14 cellular contexts compared by ENCODE assay signal in genomic region chr2:127104166-127104660, GRCh38. TPM values are rescaled to one million over a fixed set of nuclear protein-coding genes. Genes with fewer than 3 reads are reported as not detected.
DNase-seq lines count a peak whose midpoint lies in the region; ATAC-seq, FAIRE-seq and TF ChIP-seq lines count a peak whose summit lies in the region.
"Had no signal": no experiment of that assay in that cellular context is flagged by ENCODE, and none has a peak within 500 bp of the region (broad histone marks: within the 10 kb centered on the region; RNA-seq: fewer than 3 reads in every experiment).

No MANE protein-coding gene starts in this region.

- no peak for ATAC-seq in heart right ventricle
- ATAC-seq: GM12878, right lobe of liver, upper lobe of right lung had no signal

- peaks cover 20% of the 10 kb centered on the region for H3F3A ChIP-seq in neural progenitor cell (ENCODE audit: low read depth)

- no peak overlapping the region for H2BK120ac ChIP-seq in H1 (replicated peaks; ENCODE audit: low read depth, low read length)

- H3K9ac ChIP-seq in mammary epithelial cell (ENCODE audit: insufficient read depth, low read length), result no peak overlapping the region
- H3K9ac ChIP-seq in H1 (replicated peaks in 1 of 4; ENCODE audit: extremely low read depth in 1 of 4, low read depth in 3 of 4, low read length in 3 of 4), result no peak overlapping the region
- H3K9ac ChIP-seq in neural progenitor cell, result no peak overlapping the region

- no peak overlapping the region for H4K8ac ChIP-seq in H1 (ENCODE audit: extremely low read depth, insufficient read depth, low read length)

- H4K20me1 ChIP-seq in mammary epithelial cell (ENCODE audit: insufficient read depth, low read length) (no peaks in the 10 kb centered on the region), H1 (replicated peaks in 1 of 2; ENCODE audit: control insufficient read depth in 1 of 2, insufficient read depth in 2 of 2, low read length in 2 of 2) (peaks cover 0 to 6% of the 10 kb centered on the region in 2 experiments), neural progenitor cell (ENCODE audit: low read depth) (no peaks in the 10 kb centered on the region)

- no peak overlapping the region for H3K23ac ChIP-seq in H1 (ENCODE audit: insufficient read length)

- peaks cover 4% of the 10 kb centered on the region for H3K27me3 ChIP-seq in mammary epithelial cell (ENCODE audit: insufficient read depth, low read length)
- peaks cover 0 to 7% (median 0%) of the 10 kb centered on the region in 4 experiments; a peak in 1 of 7 replicates for H3K27me3 ChIP-seq in H1 (replicated peaks in 1 of 4; ENCODE audit: control insufficient read depth in 3 of 4, extremely low read depth in 1 of 4, insufficient read depth in 3 of 4, low read length in 3 of 4)
- peaks cover under 1% of the 10 kb centered on the region for H3K27me3 ChIP-seq in neural progenitor cell
- no peaks in the 10 kb centered on the region for H3K27me3 ChIP-seq in uterus
- H3K27me3 ChIP-seq in heart right ventricle, result peaks cover 0 to 14% (median 0%) of the 10 kb centered on the region in 7 donors
- H3K27me3 ChIP-seq: right lobe of liver, upper lobe of right lung had no signal

- H3K27ac Mint-ChIP-seq in MCF 10A (ENCODE audit: low read depth, unreplicated experiment) (no peak overlapping the region), neural progenitor cell (peak overlapping the region; percentile 90)

- peak overlapping the region; percentile 92; the same call in 1 of the 2 replicates for H2BK15ac ChIP-seq in H1 (ENCODE audit: low read length)

- H3K9me3 ChIP-seq in mammary epithelial cell (replicated peaks; ENCODE audit: insufficient read depth, low read length) (no peaks in the 10 kb centered on the region), H1 (ENCODE audit: insufficient read depth in 2 of 2, low read depth in 1 of 2, low read length in 1 of 2) (no peaks in the 10 kb centered on the region), neural progenitor cell (ENCODE audit: low read depth) (no peaks in the 10 kb centered on the region), uterus (no peaks in the 10 kb centered on the region), heart right ventricle (no peaks in the 10 kb centered on the region)
- H3K9me3 ChIP-seq: right lobe of liver, upper lobe of right lung had no signal

- TF ChIP-seq RAD21 in H1 (IDR thresholded peaks at IDR 0.05 in 1 of 2, conservative IDR thresholded peaks at IDR 0.05 in 1 of 2; ENCODE audit: low read depth in 2 of 2, low read length in 2 of 2), result no peak

- H3K27ac ChIP-seq in mammary epithelial cell (ENCODE audit: insufficient read depth, low read depth, low read length) (no peak overlapping the region), H1 (ENCODE audit: low read depth, low read length) (no peak overlapping the region), neural progenitor cell (no peak overlapping the region), uterus (peak overlapping the region; percentile 86 to 89), heart right ventricle (no peak overlapping the region)
- H3K27ac ChIP-seq: right lobe of liver, upper lobe of right lung had no signal

- H3K14ac ChIP-seq in H1 (ENCODE audit: insufficient read length), result no peak overlapping the region

- TF ChIP-seq POLR2A in H1 (IDR thresholded peaks at IDR 0.05; ENCODE audit: control extremely low read depth in 1 of 2, low read depth in 2 of 2, low read length in 2 of 2) (no peak), uterus (IDR thresholded peaks at IDR 0.05) (no peak), H54 (IDR thresholded peaks at IDR 0.05; ENCODE audit: low read depth, low read length) (no peak)

- no peaks in the 10 kb centered on the region for H3K79me2 ChIP-seq in mammary epithelial cell (ENCODE audit: insufficient read depth, low read length)
- peaks cover 2 to 53% of the 10 kb centered on the region in 2 experiments; a peak in 3 of 4 replicates for H3K79me2 ChIP-seq in H1 (ENCODE audit: control insufficient read depth in 1 of 2, insufficient read depth in 2 of 2, low read length in 2 of 2)
- peaks cover 36% of the 10 kb centered on the region for H3K79me2 ChIP-seq in neural progenitor cell (ENCODE audit: low read depth)

- H3K9me3 Mint-ChIP-seq in MCF 10A (ENCODE audit: unreplicated experiment) (no peaks in the 10 kb centered on the region), neural progenitor cell (no peaks in the 10 kb centered on the region)

- H3K36me3 Mint-ChIP-seq in MCF 10A (ENCODE audit: insufficient read depth, unreplicated experiment) (peaks cover 5% of the 10 kb centered on the region), neural progenitor cell (no peaks in the 10 kb centered on the region)

- peak overlapping the region; percentile 59; the same call in 1 of the 2 replicates for H2AK5ac ChIP-seq in H1 (ENCODE audit: low read depth, low read length)

- peaks cover 23% of the 10 kb centered on the region for H3K4me1 ChIP-seq in mammary epithelial cell (ENCODE audit: insufficient read depth, low read length)
- H3K4me1 ChIP-seq in H1 (replicated peaks in 1 of 4; ENCODE audit: control insufficient read depth in 3 of 4, insufficient read depth in 4 of 4, low read length in 3 of 4), result peaks cover 6 to 25% (median 15%) of the 10 kb centered on the region in 4 experiments
- H3K4me1 ChIP-seq in neural progenitor cell, result peaks cover 20% of the 10 kb centered on the region
- peaks cover 0 to 5% of the 10 kb centered on the region in 2 donors for H3K4me1 ChIP-seq in uterus
- peaks cover 0 to 36% (median 15%) of the 10 kb centered on the region in 9 donors for H3K4me1 ChIP-seq in heart right ventricle

- no peak overlapping the region for H3K18ac ChIP-seq in H1 (ENCODE audit: extremely low read depth, low read length)

- H2BK20ac ChIP-seq in H1 (ENCODE audit: low read length), result no peak overlapping the region

- H2BK5ac ChIP-seq in H1 (ENCODE audit: low read depth, low read length), result 0 out of 2 replicates have a peak overlapping the region, but pooled peaks have one; percentile 63

- H3K27me3 Mint-ChIP-seq in MCF 10A (ENCODE audit: insufficient read depth, unreplicated experiment) (no peaks in the 10 kb centered on the region), neural progenitor cell (ENCODE audit: insufficient read depth, low read depth) (peaks cover 15% of the 10 kb centered on the region)

- FAIRE-seq in H1 (lab: Jason Lieb, UNC) (no peak), H54 (lab: Jason Lieb, UNC) (no peak)
- FAIRE-seq: GM12878 had no signal

- H4K91ac ChIP-seq in H1 (replicated peaks; ENCODE audit: insufficient read length, low read length), result no peak overlapping the region

- POLR2A ChIA-PET in MCF 10A (lab: Yijun Ruan, JAX) (no interaction called here), H1 (lab: Charles Lee; ENCODE audit: partially characterized antibody) (interaction anchor here (0.5 to 3.2 kb wide), 4 partner anchors 10 to 580 kb away, joined by 3 to 12 read pairs (median 8); no protein-coding TSS in a partner anchor)

- H3K4me3 Mint-ChIP-seq in MCF 10A (ENCODE audit: unreplicated experiment) (peak overlapping the region; percentile 80), neural progenitor cell (peak overlapping the region; percentile 84)

- BruUV-seq in MCF 10A (replicated peaks; lab: Mats Ljungman, UMichigan) (no TSS peak), mammary epithelial cell (replicated peaks; lab: Mats Ljungman, UMichigan) (no TSS peak)

- no peak for DNase-seq in MCF 10A (ENCODE audit: unreplicated experiment)
- no peak for DNase-seq in mammary epithelial cell
- DNase-seq in H1 (ENCODE audit: low read depth in 1 of 2, low spot score in 2 of 2), result no peak
- no peak for DNase-seq in neural progenitor cell (ENCODE audit: low spot score)
- DNase-seq in uterus, result peak in 1 of 2 donors; percentile 14
- DNase-seq in HuH-7 (ENCODE audit: low spot score), result no peak
- no peak for DNase-seq in H54 (ENCODE audit: insufficient read length, low spot score)
- DNase-seq in heart right ventricle, result no peak
- DNase-seq: DMS79, NCI-H1694, T-helper 2 cell, upper lobe of right lung had no signal

- H3K4me3 ChIP-seq in mammary epithelial cell (replicated peaks in 1 of 3; ENCODE audit: insufficient read depth in 1 of 3, low read depth in 2 of 3, low read length in 3 of 3) (no peak overlapping the region), H1 (ENCODE audit: extremely low read depth in 1 of 4, insufficient read depth in 2 of 4, low read depth in 3 of 4, low read length in 4 of 4) (no peak overlapping the region), neural progenitor cell (no peak overlapping the region), uterus (no peak overlapping the region), heart right ventricle (no peak overlapping the region)
- H3K4me3 ChIP-seq: GM12878, right lobe of liver, upper lobe of right lung had no signal

- no peak overlapping the region for H4K5ac ChIP-seq in H1 (ENCODE audit: insufficient read length, low read depth, low read length)

- H3K4me2 ChIP-seq in mammary epithelial cell (ENCODE audit: insufficient read depth, low read depth, low read length) (no peak overlapping the region), H1 (ENCODE audit: insufficient read depth in 1 of 2, low read depth in 2 of 2, low read length in 2 of 2) (peak overlapping the region; percentile 82 to 99; a peak in 2 of 4 replicates), neural progenitor cell (no peak overlapping the region)

- H3K4me1 Mint-ChIP-seq in MCF 10A (ENCODE audit: insufficient read depth, unreplicated experiment) (peaks cover 35% of the 10 kb centered on the region), neural progenitor cell (peaks cover 26% of the 10 kb centered on the region)

- TF ChIP-seq CTCF in MCF 10A (IDR thresholded peaks at IDR 0.05; ENCODE audit: unreplicated experiment), result no peak
- no peak for TF ChIP-seq CTCF in mammary epithelial cell (conservative IDR thresholded peaks at IDR 0.05 in 1 of 2, IDR thresholded peaks at IDR 0.05 in 1 of 2; ENCODE audit: extremely low read depth in 1 of 2, insufficient read depth in 1 of 2, low read depth in 1 of 2, low read length in 2 of 2)
- no peak for TF ChIP-seq CTCF in H1 (IDR thresholded peaks at IDR 0.05; ENCODE audit: control extremely low read depth in 1 of 3, insufficient read depth in 1 of 3, low read depth in 1 of 3, low read length in 3 of 3)
- TF ChIP-seq CTCF in neural progenitor cell (IDR thresholded peaks at IDR 0.05), result no peak
- TF ChIP-seq CTCF in uterus (IDR thresholded peaks at IDR 0.05), result no peak
- no peak for TF ChIP-seq CTCF in heart right ventricle (IDR thresholded peaks at IDR 0.05)

- TF ChIP-seq EP300 in H1 (IDR thresholded peaks at IDR 0.05; ENCODE audit: borderline replicate concordance in 1 of 2, low read depth in 2 of 2, low read length in 2 of 2), result no peak

- H3K36me3 ChIP-seq in mammary epithelial cell (ENCODE audit: insufficient read depth, low read length) (no peaks in the 10 kb centered on the region), H1 (ENCODE audit: control insufficient read depth in 2 of 4, insufficient read depth in 4 of 4, low read length in 3 of 4) (no peaks in the 10 kb centered on the region), neural progenitor cell (no peaks in the 10 kb centered on the region), uterus (no peaks in the 10 kb centered on the region), heart right ventricle (no peaks in the 10 kb centered on the region)
- H3K36me3 ChIP-seq: right lobe of liver, upper lobe of right lung had no signal

- CTCF ChIA-PET in MCF 10A (lab: Yijun Ruan, JAX), result interaction anchor here (0.5 kb wide), 1 partner anchor 1506 kb away, joined by 3 read pairs; no protein-coding TSS in a partner anchor
- CTCF ChIA-PET in mammary epithelial cell (lab: Charles Lee; ENCODE audit: low non-redundant PET), result no interaction called here
- CTCF ChIA-PET in H1 (lab: Charles Lee; ENCODE audit: partially characterized antibody), result interaction anchor here (1.1 to 13.1 kb wide), 6 partner anchors 15 to 72 kb away, joined by 3 to 132 read pairs (median 7); no protein-coding TSS in a partner anchor

- H3K79me1 ChIP-seq in H1 (ENCODE audit: low read depth, low read length), result peaks cover 14% of the 10 kb centered on the region

- H2AFZ ChIP-seq in mammary epithelial cell (ENCODE audit: low read depth, low read length), result no peak overlapping the region
- H2AFZ ChIP-seq in H1 (ENCODE audit: low read length), result no peak overlapping the region
- no peak overlapping the region for H2AFZ ChIP-seq in neural progenitor cell (replicated peaks)

- intact Hi-C loops in MCF 10A (cut with micrococcal nuclease) (no loop called here), mammary epithelial cell (cut with micrococcal nuclease) (no loop called here), uterus (cut with DNase I; ENCODE audit: low total_unique reads) (no loop called here), heart right ventricle (cut with DNase I) (no loop called here)

- no peak overlapping the region for H3K4ac ChIP-seq in H1 (replicated peaks; ENCODE audit: insufficient read length, low read depth, low read length)

- peaks cover 14% of the 10 kb centered on the region for H3K23me2 ChIP-seq in H1 (ENCODE audit: low read depth, low read length)

- H2BK12ac ChIP-seq in H1 (ENCODE audit: low read depth, low read length), result peak overlapping the region; percentile 97; the same call in 1 of the 2 replicates

- in situ Hi-C loops in mammary epithelial cell (cut with MboI; ENCODE audit: low sequenced_read_pairs in 2 of 2), result no loop called here

- no peak overlapping the region for H3K56ac ChIP-seq in H1 (replicated peaks; ENCODE audit: insufficient read length, low read depth, low read length)

- dilution Hi-C loops in mammary epithelial cell (cut with HindIII; ENCODE audit: low sequenced_read_pairs), result no loop called here

- 84% methylated on average over 8 of the region's 8 CpGs for WGBS in mammary epithelial cell (ENCODE audit: low coverage, missing lambda C conversion rate)
- WGBS in H1 (ENCODE audit: extremely low coverage in 1 of 2, insufficient coverage in 1 of 2, insufficient read length in 1 of 2, insufficient replicate concordance in 2 of 2, low coverage in 1 of 2, low lambda C conversion rate in 2 of 2, missing lambda C conversion rate in 1 of 2), 2 experiments, result 89% methylated on average over 8 of the region's 8 CpGs; no CpG with 5 or more reads in 1 of the 2 experiments
- WGBS in heart right ventricle, 2 donors, result 91 to 92% methylated on average over 8 of the region's 8 CpGs

RNA-seq across cellular contexts. Expression of gene BIN1, which starts 2.7 kb away (rescaled TPM):
- total RNA-seq in MCF 10A (2022) (22.4 and 29.6 TPM in 2 replicates), mammary epithelial cell (1 to 10 TPM; 5.1 to 7.3 TPM), neural progenitor cell (ENCODE audit: low replicate concordance) (26.9 and 55.9 TPM in 2 replicates), uterus (100 to 1,000 TPM in 1 of 4 donors, 10 to 100 TPM in 3; 41.5 to 112 (median 57.8) TPM), heart right ventricle (10 to 100 TPM; 11.9 to 21.7 (median 16.5) TPM)
- polyA plus RNA-seq in mammary epithelial cell (0.88 TPM), H1 (2011; rRNA removed) (23.6 and 35.1 TPM in 2 replicates), heart right ventricle (10 to 100 TPM in 1 of 2 donors, 1 to 10 TPM in 1; 8.4 to 10.9 TPM)
- polyA minus RNA-seq in mammary epithelial cell, result not detected
- total RNA-seq in H1 (2021; fragmentation: NEBNext Ultra II Directional; extraction: Animal tissue kit (Norgen Biotek cat#: 25700)), result 35.6 and 41.9 TPM in 2 replicates
- 39.0 TPM for polyA plus RNA-seq in H1 (2011; cell fraction: cytosol; rRNA removed)
- polyA plus RNA-seq in H1 (2011; cell fraction: nucleus; rRNA removed), result 102 TPM
- 35.4 to 47.3 TPM (median 43.6 TPM) in 4 replicates for polyA plus RNA-seq in H1 (2012, experiment 1 of 2)
- 30.3 TPM for polyA plus RNA-seq in H1 (2012, experiment 2 of 2)
- 32.3 TPM for polyA plus RNA-seq in H1 (2013, experiment 1 of 2)
- polyA plus RNA-seq in H1 (2013, experiment 2 of 2), result 31.5 TPM
- polyA minus RNA-seq in H1 (2011; rRNA and poly(A)+ RNA removed), result 14.7 and 16.2 TPM in 2 replicates
- polyA minus RNA-seq in H1 (2011; cell fraction: cytosol; rRNA and poly(A)+ RNA removed), result 14.2 TPM
- polyA minus RNA-seq in H1 (2011; cell fraction: nucleus; rRNA and poly(A)+ RNA removed), result 19.4 TPM

Comparison
In these comparisons a context has a peak if more than half of its experiments do, and no peak if none do; other contexts are left out.
1. H3K27ac ChIP-seq: peak in uterus (2 of 2); none in mammary epithelial cell (single experiment), H1 (single experiment), neural progenitor cell (single experiment) and heart right ventricle (0 of 10).
2. H3K4me2 ChIP-seq: peak in H1 (2 of 2); none in mammary epithelial cell (single experiment) and neural progenitor cell (single experiment).